ENCODE assay signal across 11 cellular contexts in the genomic region with DNA sequence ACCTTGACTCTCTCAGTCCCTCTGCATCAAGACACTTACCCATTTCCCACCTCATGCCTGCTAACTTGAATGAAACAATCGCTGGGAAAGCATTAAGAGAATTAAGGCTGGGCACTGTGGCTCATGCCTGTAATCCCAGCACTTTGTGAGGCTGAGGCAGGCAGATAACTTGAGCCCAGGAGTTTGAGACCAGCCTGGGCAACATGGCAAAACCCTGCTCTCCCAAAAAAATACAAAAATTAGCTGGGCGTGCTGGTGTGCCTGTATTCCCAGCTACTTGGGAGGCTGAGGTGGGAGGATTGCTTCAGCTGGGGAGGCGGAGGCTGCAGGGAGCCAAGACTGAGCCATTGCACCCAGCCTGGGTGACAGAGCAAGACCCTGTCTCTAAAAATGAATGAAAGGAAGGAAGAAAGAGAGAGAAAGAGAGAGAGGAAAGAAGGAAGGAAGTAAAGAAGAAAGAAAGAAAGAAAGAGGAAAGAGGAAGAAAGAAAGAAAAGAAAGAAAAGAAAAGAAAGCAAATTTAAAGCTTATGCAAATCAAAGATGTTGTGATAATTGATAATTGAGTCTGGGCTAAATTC. TPM values are rescaled to one million over a fixed set of nuclear protein-coding genes. Genes with fewer than 3 reads are reported as not detected.
DNase-seq lines count a peak whose midpoint lies in the region; ATAC-seq and TF ChIP-seq lines count a peak whose summit lies in the region.
"Had no signal": no experiment of that assay in that cellular context is flagged by ENCODE, and none has a peak within 500 bp of the region (broad histone marks: within the 10 kb centered on the region; RNA-seq: fewer than 3 reads in every experiment).

No MANE protein-coding gene starts in this region.

- peaks cover 40% of the 10 kb centered on the region for H3K4me1 Mint-ChIP-seq in activated B cell treated with CpG ODN at 0.5 μM for 24 hours

- H3K9me2 ChIP-seq in HCT116 (ENCODE audit: insufficient read depth) (no peaks in the 10 kb centered on the region), hepatocyte (replicated peaks; ENCODE audit: insufficient read depth) (no peaks in the 10 kb centered on the region)

- TF ChIP-seq POLR2A in HCT116 (IDR thresholded peaks at IDR 0.05; ENCODE audit: borderline replicate concordance, extremely low read depth, insufficient read depth, insufficient read length): no peak

- peak overlapping the region; percentile 57; the same call in 1 of the 2 replicates for H3K27ac ChIP-seq in HCT116 (ENCODE audit: low read depth, low read length)
- H3K27ac ChIP-seq in hepatocyte: peak overlapping the region; percentile 54
- H3K27ac ChIP-seq: VCaP had no signal

- peak overlapping the region; percentile 40 to 50 for H3K4me3 ChIP-seq in HCT116 (replicated peaks in 1 of 2; ENCODE audit: low read depth in 1 of 2, low read length in 2 of 2)
- H3K4me3 ChIP-seq in hepatocyte: no peak overlapping the region
- H3K4me3 ChIP-seq in skeletal muscle satellite cell (ENCODE audit: low read length): peak overlapping the region; percentile 77

- no peak for TF ChIP-seq RAD21 in HCT116 (IDR thresholded peaks at IDR 0.05; ENCODE audit: low read depth)

- H3K4me2 ChIP-seq in HCT116 (ENCODE audit: low read length) (peak overlapping the region; percentile 80), hepatocyte (peak overlapping the region; percentile 73), skeletal muscle satellite cell (ENCODE audit: low read length) (peak overlapping the region; percentile 88)

- no peaks in the 10 kb centered on the region for H3K9me3 Mint-ChIP-seq in activated B cell treated with CpG ODN at 0.5 μM for 24 hours
- H3K9me3 Mint-ChIP-seq: stimulated activated naive CD8-positive, alpha-beta T cell treated with anti-CD3 and anti-CD28 coated beads, Interleukin-15, Interleukin-2, amounts not matched to agents 100 ng/mL and 50 ng/mL, for 24 hours had no signal

- H3K79me2 ChIP-seq in HCT116 (ENCODE audit: insufficient read depth, low read length) (no peaks in the 10 kb centered on the region), hepatocyte (no peaks in the 10 kb centered on the region)

- H3K9ac ChIP-seq in HCT116 (ENCODE audit: low read length) (peak overlapping the region; percentile 53), skeletal muscle satellite cell (ENCODE audit: low read depth, low read length) (peak overlapping the region; percentile 89)

- POLR2A ChIA-PET in HCT116 (lab: Charles Lee) (interaction anchor here (0.9 to 4.0 kb wide), 15 partner anchors 9 to 253 kb away, joined by 3 to 26 read pairs (median 4); partner anchors contain the start of gene SRRT), activated B cell treated with CpG ODN at 0.5 μM for 24 hours (lab: Charles Lee) (no interaction called here)

- TF ChIP-seq CTCF in HCT116 (IDR thresholded peaks at IDR 0.05 in 2 of 3, conservative IDR thresholded peaks at IDR 0.05 in 1 of 3; ENCODE audit: borderline replicate concordance in 1 of 3, insufficient read depth in 1 of 3, low read depth in 2 of 3, low read length in 2 of 3): no peak
- TF ChIP-seq CTCF in activated B cell treated with CpG ODN at 0.5 μM for 24 hours (IDR thresholded peaks at IDR 0.05): no peak
- TF ChIP-seq CTCF in hepatocyte (IDR thresholded peaks at IDR 0.05; ENCODE audit: poor library complexity): no peak

- CTCF ChIA-PET in HCT116 (lab: Charles Lee) (interaction anchor here (1.3 to 2.6 kb wide), 4 partner anchors 11 to 50 kb away, joined by 3 to 16 read pairs (median 6); no protein-coding TSS in a partner anchor), activated B cell treated with CpG ODN at 0.5 μM for 24 hours (lab: Charles Lee) (no interaction called here)

- no peak for ATAC-seq in HCT116
- no peak for ATAC-seq in activated B cell treated with CpG ODN at 0.5 μM for 24 hours (ENCODE audit: low read depth)
- no peak for ATAC-seq in GM21526 (IDR thresholded peaks at IDR 0.05; ENCODE audit: low FRiP score, unreplicated experiment)

- DNase-seq in HCT116 (ENCODE audit: low read depth, low spot score) (no peak), activated B cell treated with CpG ODN at 0.5 μM for 24 hours (no peak), hepatocyte (ENCODE audit: low spot score) (no peak), activated gamma-delta T cell treated with Interleukin-2 at 50 U/mL for 16 hours (no peak), NCI-H187 treated with DMSO at 0.1 percent for 48 hours (lab: John Stamatoyannopoulos, UW) (no peak)
- no peak for DNase-seq in stimulated activated CD4-positive, alpha-beta T cell treated with anti-CD3 and anti-CD28 coated beads, Interleukin-2, amount 100 ng/mL, for 48 hours
- DNase-seq: NCI-H1694 treated with DMSO at 0.1 percent for 48 hours had no signal

- no peak overlapping the region for H2AFZ ChIP-seq in HCT116 (ENCODE audit: low read depth, low read length, poor library complexity, severe bottlenecking)
- H2AFZ ChIP-seq in hepatocyte: no peak overlapping the region

- WGBS in hepatocyte (ENCODE audit: low lambda C conversion rate, missing lambda C conversion rate): 81% methylated on average over 3 of the region's 3 CpGs

- H3K4me3 Mint-ChIP-seq in activated B cell treated with CpG ODN at 0.5 μM for 24 hours: peak overlapping the region; percentile 47

- peaks cover 45 to 60% of the 10 kb centered on the region in 2 experiments for H3K4me1 ChIP-seq in HCT116 (ENCODE audit: control insufficient read depth in 1 of 2, insufficient read depth in 2 of 2, low read length in 2 of 2)
- H3K4me1 ChIP-seq in hepatocyte (ENCODE audit: insufficient read depth): peaks cover 26% of the 10 kb centered on the region
- peaks cover 53% of the 10 kb centered on the region for H3K4me1 ChIP-seq in skeletal muscle satellite cell (ENCODE audit: control insufficient read depth, insufficient read depth, low read length)

- H3K27me3 ChIP-seq in HCT116 (ENCODE audit: insufficient read depth, low read length) (no peaks in the 10 kb centered on the region), hepatocyte (no peaks in the 10 kb centered on the region), skeletal muscle satellite cell (ENCODE audit: control insufficient read depth, insufficient read depth, low read length) (no peaks in the 10 kb centered on the region)

- no peaks in the 10 kb centered on the region for H3K36me3 Mint-ChIP-seq in activated B cell treated with CpG ODN at 0.5 μM for 24 hours (ENCODE audit: low read depth)

- peaks cover 0 to 5% of the 10 kb centered on the region in 2 experiments; a peak in 1 of 4 replicates for H3K36me3 ChIP-seq in HCT116 (ENCODE audit: control insufficient read depth in 1 of 2, insufficient read depth in 2 of 2, low read length in 2 of 2)
- H3K36me3 ChIP-seq in hepatocyte (replicated peaks; ENCODE audit: insufficient read depth, low read depth): no peaks in the 10 kb centered on the region
- peaks cover 39% of the 10 kb centered on the region for H3K36me3 ChIP-seq in skeletal muscle satellite cell (ENCODE audit: insufficient read depth, low read length)

- TSS peak; percentile 83 for BruUV-seq in HCT116 (replicated peaks; lab: Mats Ljungman, UMichigan)

- intact Hi-C loops in HCT116 (cut with micrococcal nuclease): no loop called here
- intact Hi-C loops in activated B cell treated with CpG ODN at 0.5 μM for 24 hours (cut with micrococcal nuclease): no loop called here

- no peaks in the 10 kb centered on the region for H3K9me3 ChIP-seq in HCT116 (ENCODE audit: control insufficient read depth in 1 of 2, insufficient read depth in 1 of 2, low read depth in 1 of 2, low read length in 2 of 2)
- no peaks in the 10 kb centered on the region for H3K9me3 ChIP-seq in hepatocyte (ENCODE audit: low read depth)
- no peaks in the 10 kb centered on the region for H3K9me3 ChIP-seq in skeletal muscle satellite cell (replicated peaks; ENCODE audit: low read length)

- RAD21 ChIA-PET in HCT116 (lab: Charles Lee; ENCODE audit: low non-redundant PET in 1 of 2, low total read pairs in 2 of 2, uncharacterized antibody in 2 of 2, unreplicated experiment in 2 of 2): no interaction called here

- H4K20me1 ChIP-seq in HCT116 (ENCODE audit: insufficient read depth) (no peaks in the 10 kb centered on the region), hepatocyte (ENCODE audit: insufficient read depth, poor library complexity, severe bottlenecking) (no peaks in the 10 kb centered on the region)

- H3K27ac Mint-ChIP-seq in activated B cell treated with CpG ODN at 0.5 μM for 24 hours: no peak overlapping the region

- H3K27me3 Mint-ChIP-seq in activated B cell treated with CpG ODN at 0.5 μM for 24 hours: peaks cover 22% of the 10 kb centered on the region

TF ChIP-seq in HCT116, 20 proteins besides CTCF, POLR2A, EP300 and RAD21 (continues in another document):
- no peak for TF ChIP-seq TCF7L2 (IDR thresholded peaks at IDR 0.05; ENCODE audit: borderline replicate concordance, extremely low read depth, insufficient read depth, insufficient read length)

RNA-seq across cellular contexts. Expression of gene SERPINE1, which starts 0.6 kb away (rescaled TPM):
- total RNA-seq in HCT116 (2021; ENCODE audit: unreplicated experiment): 12.8 TPM
- 32.8 and 45.4 TPM in 2 replicates for polyA plus RNA-seq in HCT116 (2012)
- total RNA-seq in activated B cell treated with CpG ODN at 0.5 μM for 24 hours: not detected in 2 replicates
- total RNA-seq in hepatocyte: 81.8 and 98.2 TPM in 2 replicates
- 181 and 185 TPM in 2 replicates for polyA plus RNA-seq in hepatocyte
- 1,333 and 2,370 TPM in 2 replicates for total RNA-seq in skeletal muscle satellite cell (2012; rRNA removed)

RNA-seq across cellular contexts. Expression of gene AP1S1, which starts 26.7 kb away (rescaled TPM):
- total RNA-seq in HCT116 (2021; ENCODE audit: unreplicated experiment) (130 TPM), activated B cell treated with CpG ODN at 0.5 μM for 24 hours (19.2 and 22.7 TPM in 2 replicates), hepatocyte (85.8 and 118 TPM in 2 replicates)
- 141 and 168 TPM in 2 replicates for polyA plus RNA-seq in HCT116 (2012)
- 31.1 and 32.0 TPM in 2 replicates for polyA plus RNA-seq in hepatocyte
- 160 and 168 TPM in 2 replicates for total RNA-seq in skeletal muscle satellite cell (2012; rRNA removed)

RNA-seq across cellular contexts. Expression of gene VGF, which starts 37.8 kb away (rescaled TPM):
- total RNA-seq in HCT116 (2021; ENCODE audit: unreplicated experiment) (43.2 TPM), activated B cell treated with CpG ODN at 0.5 μM for 24 hours (0.07 and 0.11 TPM in 2 replicates), hepatocyte (0.30 and 0.32 TPM in 2 replicates)
- 23.1 and 30.2 TPM in 2 replicates for polyA plus RNA-seq in HCT116 (2012)
- 0.19 and 0.80 TPM in 2 replicates for polyA plus RNA-seq in hepatocyte
- total RNA-seq in skeletal muscle satellite cell (2012; rRNA removed): 0.22 and 2.8 TPM in 2 replicates

RNA-seq across cellular contexts. Expression of gene TRIM56, which starts 42.3 kb away (rescaled TPM):
- total RNA-seq in HCT116 (2021; ENCODE audit: unreplicated experiment): 25.9 TPM
- polyA plus RNA-seq in HCT116 (2012): 11.2 and 13.1 TPM in 2 replicates
- 53.0 and 57.5 TPM in 2 replicates for total RNA-seq in activated B cell treated with CpG ODN at 0.5 μM for 24 hours
- 10.0 and 13.1 TPM in 2 replicates for total RNA-seq in hepatocyte
- 25.7 and 27.2 TPM in 2 replicates for polyA plus RNA-seq in hepatocyte
- 8.3 and 8.4 TPM in 2 replicates for total RNA-seq in skeletal muscle satellite cell (2012; rRNA removed)

RNA-seq across cellular contexts. Expression of gene NAT16, which starts 52.5 kb away (rescaled TPM):
- total RNA-seq in HCT116 (2021; ENCODE audit: unreplicated experiment) (2.0 TPM), activated B cell treated with CpG ODN at 0.5 μM for 24 hours (not detected in 2 replicates), hepatocyte (not detected in 2 replicates)
- 3.4 and 3.6 TPM in 2 replicates for polyA plus RNA-seq in HCT116 (2012)
- not detected in 2 replicates for polyA plus RNA-seq in hepatocyte
- not detected in 2 replicates for total RNA-seq in skeletal muscle satellite cell (2012; rRNA removed)

Comparison
In these comparisons a context has a peak if more than half of its experiments do, and no peak if none do; other contexts are left out.
1. RNA of gene SERPINE1, which starts 0.6 kb away (total RNA-seq): 81.8 to 98.2 TPM in hepatocyte and 12.8 TPM in HCT116 (single experiment); not detected in activated B cell treated with CpG ODN at 0.5 μM for 24 hours; every median in the first group is over 10 times any median in the second.
2. RNA of gene VGF, which starts 37.8 kb away (total RNA-seq): 43.2 TPM in HCT116 (single experiment); 0.30 to 0.32 TPM in hepatocyte and 0.07 to 0.11 TPM in activated B cell treated with CpG ODN at 0.5 μM for 24 hours; every median in the first group is over 10 times any median in the second.
3. Peak in every context shown above with its lines, with median percentiles within 50 percentile points of each other: H3K4me2 ChIP-seq.